In the genomic region with DNA sequence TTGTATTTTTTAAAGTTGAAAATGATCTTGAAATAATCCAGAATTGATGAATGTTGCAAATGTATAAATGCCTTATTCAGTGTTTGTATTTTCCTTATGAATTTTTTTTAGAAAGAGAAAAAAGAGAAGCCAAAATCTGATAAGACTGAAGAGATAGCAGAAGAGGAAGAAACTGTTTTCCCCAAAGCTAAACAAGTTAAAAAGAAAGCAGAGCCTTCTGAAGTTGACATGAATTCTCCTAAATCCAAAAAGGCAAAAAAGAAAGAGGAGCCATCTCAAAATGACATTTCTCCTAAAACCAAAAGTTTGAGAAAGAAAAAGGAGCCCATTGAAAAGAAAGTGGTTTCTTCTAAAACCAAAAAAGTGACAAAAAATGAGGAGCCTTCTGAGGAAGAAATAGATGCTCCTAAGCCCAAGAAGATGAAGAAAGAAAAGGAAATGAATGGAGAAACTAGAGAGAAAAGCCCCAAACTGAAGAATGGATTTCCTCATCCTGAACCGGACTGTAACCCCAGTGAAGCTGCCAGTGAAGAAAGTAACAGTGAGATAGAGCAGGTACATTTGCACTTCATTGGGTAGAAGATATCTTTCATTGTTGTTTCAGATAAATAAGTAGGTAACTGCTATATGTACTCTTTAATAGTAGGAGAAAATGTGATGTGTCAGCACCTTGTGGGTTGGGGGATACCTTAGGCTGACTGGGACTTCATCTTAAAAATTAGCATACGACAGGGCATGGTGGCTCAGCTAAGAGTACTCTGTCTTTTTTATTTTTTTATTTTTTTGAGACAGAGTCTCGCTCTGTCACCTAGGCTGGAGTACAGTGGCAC, we compare ENCODE assay signal across 1 cellular context.
TF ChIP-seq lines count a peak whose summit lies in the region.

No MANE protein-coding gene starts in this region.

TF ChIP-seq in HEK293, 187 proteins besides CTCF, POLR2A, EP300 and RAD21 (continued from another document):
- no peak for TF ChIP-seq ZNF211 (tag by site-specific recombination; IDR thresholded peaks at IDR 0.05; ENCODE audit: low read depth)
